13 cellular contexts compared by ENCODE assay signal in genomic region chr7:132499065-132499464, GRCh38.
A peak's percentile ranks its signal among the peaks of the same experiment; 100 is the strongest.
DNase-seq lines count a peak whose midpoint lies in the region; ATAC-seq and TF ChIP-seq lines count a peak whose summit lies in the region.
"Had no signal": no experiment of that assay in that cellular context is flagged by ENCODE, and none has a peak within 500 bp of the region (broad histone marks: within the 10 kb centered on the region; RNA-seq: fewer than 3 reads in every experiment).

No MANE protein-coding gene starts in this region.

- no peak overlapping the region for H3K9ac ChIP-seq in SK-N-SH

- H3K4me3 ChIP-seq in SK-N-SH (ENCODE audit: low read depth in 2 of 2, low read length in 1 of 2), result no peak overlapping the region
- no peak overlapping the region for H3K4me3 ChIP-seq in CD8-positive, alpha-beta T cell (ENCODE audit: low read depth, low read length)
- H3K4me3 ChIP-seq: A549, HAP-1 had no signal

- no peaks in the 10 kb centered on the region for H3K9me2 ChIP-seq in SK-N-SH

- intact Hi-C loops in CD8-positive, alpha-beta T cell (cut with DNase I, micrococcal nuclease), result no loop called here
- intact Hi-C loops in activated T-helper 2 cell treated with anti-CD3 and anti-CD28 coated beads, Interferon-gamma antibody, Interleukin-2, Interleukin-4, amounts not matched to agents 10 μg/mL and 5 μg/mL and 100 μg/mL, durations not matched to agents 14 hours and 24 hours and 36 hours (cut with micrococcal nuclease), result no loop called here

- H3K79me2 ChIP-seq in SK-N-SH (ENCODE audit: insufficient read depth), result no peaks in the 10 kb centered on the region

- H3K27ac Mint-ChIP-seq in CD8-positive, alpha-beta T cell, result no peak overlapping the region
- no peak overlapping the region for H3K27ac Mint-ChIP-seq in activated T-helper 2 cell treated with anti-CD3 and anti-CD28 coated beads, Interferon-gamma antibody, Interleukin-2, Interleukin-4, amounts not matched to agents 10 μg/mL and 5 μg/mL and 100 μg/mL, durations not matched to agents 14 hours and 24 hours and 36 hours
- H3K27ac Mint-ChIP-seq: CD4-positive, CD25-positive, alpha-beta regulatory T cell had no signal

- H3K36me3 ChIP-seq in SK-N-SH (replicated peaks in 1 of 2; ENCODE audit: control insufficient read depth in 1 of 2, insufficient read depth in 2 of 2, low read length in 1 of 2), result no peaks in the 10 kb centered on the region
- H3K36me3 ChIP-seq in CD8-positive, alpha-beta T cell (ENCODE audit: insufficient read depth, low read length), result no peaks in the 10 kb centered on the region
- H3K36me3 ChIP-seq: HAP-1 had no signal

- peaks cover 0 to 71% of the 10 kb centered on the region in 2 experiments; a peak in 2 of 4 replicates for H3K4me1 ChIP-seq in SK-N-SH (ENCODE audit: control insufficient read depth in 1 of 2, insufficient read depth in 2 of 2, low read depth in 1 of 2, low read length in 1 of 2)
- H3K4me1 ChIP-seq in CD8-positive, alpha-beta T cell (ENCODE audit: insufficient read depth, low read length), result no peaks in the 10 kb centered on the region
- H3K4me1 ChIP-seq: A549, Caco-2, HAP-1 had no signal

- no peak overlapping the region for H3K4me3 Mint-ChIP-seq in CD8-positive, alpha-beta T cell
- no peak overlapping the region for H3K4me3 Mint-ChIP-seq in activated T-helper 2 cell treated with anti-CD3 and anti-CD28 coated beads, Interferon-gamma antibody, Interleukin-2, Interleukin-4, amounts not matched to agents 10 μg/mL and 5 μg/mL and 100 μg/mL, durations not matched to agents 14 hours and 24 hours and 36 hours (ENCODE audit: low read depth)
- H3K4me3 Mint-ChIP-seq: CD4-positive, CD25-positive, alpha-beta regulatory T cell had no signal

- CTCF ChIA-PET in SK-N-SH (lab: Yijun Ruan, JAX), result interaction anchor here (0.8 to 3.2 kb wide), 9 partner anchors 11 to 181 kb away, joined by 3 to 14 read pairs (median 5); no protein-coding TSS in a partner anchor
- CTCF ChIA-PET in CD8-positive, alpha-beta T cell (lab: Charles Lee), result interaction anchor here (0.8 kb wide), 1 partner anchor 70 kb away, joined by 3 read pairs; no protein-coding TSS in a partner anchor

- no peak for TF ChIP-seq CTCF in SK-N-SH (IDR thresholded peaks at IDR 0.05)
- TF ChIP-seq CTCF in CD8-positive, alpha-beta T cell (IDR thresholded peaks at IDR 0.05), result no peak

- peak overlapping the region in 1 of 2 experiments; percentile 77; a peak in 2 of 4 replicates for H3K27ac ChIP-seq in SK-N-SH (ENCODE audit: low read depth in 2 of 2, low read length in 1 of 2)
- no peak overlapping the region for H3K27ac ChIP-seq in CD8-positive, alpha-beta T cell (ENCODE audit: low read depth, low read length)
- H3K27ac ChIP-seq: 22Rv1, A549 had no signal

- TF ChIP-seq EP300 in SK-N-SH (IDR thresholded peaks at IDR 0.05; ENCODE audit: borderline replicate concordance in 1 of 2, low read depth in 1 of 2, low read length in 1 of 2), result no peak; a peak in 2 of 4 replicates

- H3K36me3 Mint-ChIP-seq in CD8-positive, alpha-beta T cell, result no peaks in the 10 kb centered on the region
- H3K36me3 Mint-ChIP-seq in activated T-helper 2 cell treated with anti-CD3 and anti-CD28 coated beads, Interferon-gamma antibody, Interleukin-2, Interleukin-4, amounts not matched to agents 10 μg/mL and 5 μg/mL and 100 μg/mL, durations not matched to agents 14 hours and 24 hours and 36 hours (ENCODE audit: low read depth), result no peaks in the 10 kb centered on the region
- H3K36me3 Mint-ChIP-seq: CD4-positive, CD25-positive, alpha-beta regulatory T cell had no signal

- no peaks in the 10 kb centered on the region for H3F3A ChIP-seq in SK-N-SH (replicated peaks; ENCODE audit: insufficient read depth)

- 42% methylated on average over 2 of the region's 3 CpGs for whole genome bisulfite sequencing in SK-N-SH (ENCODE audit: low lambda C conversion rate)

- ATAC-seq in SK-N-SH treated with all-trans-retinoic acid at 6 μM for 48 hours, result no peak; the same call in 2 of the 3 replicates
- peak; percentile 54 for ATAC-seq in left lobe of liver
- no peak for ATAC-seq in CD8-positive, alpha-beta T cell
- no peak for ATAC-seq in HG03280 (IDR thresholded peaks at IDR 0.05; ENCODE audit: unreplicated experiment)
- ATAC-seq: A549 had no signal

- no peaks in the 10 kb centered on the region for H3K27me3 ChIP-seq in SK-N-SH (ENCODE audit: insufficient read depth)
- no peaks in the 10 kb centered on the region for H3K27me3 ChIP-seq in CD8-positive, alpha-beta T cell (ENCODE audit: insufficient read depth, low read length)

- DNase-seq in SK-N-SH (peak; percentile 67), left lobe of liver (ENCODE audit: low spot score) (no peak), pons (ENCODE audit: low spot score) (peak; percentile 20)
- DNase-seq in CD8-positive, alpha-beta T cell, result no peak
- DNase-seq in activated T-helper 2 cell treated with anti-CD3 and anti-CD28 coated beads, Interferon-gamma antibody, Interleukin-2, Interleukin-4, amounts not matched to agents 10 μg/mL and 5 μg/mL and 100 μg/mL, durations not matched to agents 14 hours and 24 hours and 36 hours (ENCODE audit: low spot score), result no peak
- DNase-seq: AML-193; Caco-2; CD4-positive, CD25-positive, alpha-beta regulatory T cell had no signal

- no peaks in the 10 kb centered on the region for H3K27me3 Mint-ChIP-seq in CD8-positive, alpha-beta T cell (ENCODE audit: low read depth)
- peaks cover 20% of the 10 kb centered on the region for H3K27me3 Mint-ChIP-seq in activated T-helper 2 cell treated with anti-CD3 and anti-CD28 coated beads, Interferon-gamma antibody, Interleukin-2, Interleukin-4, amounts not matched to agents 10 μg/mL and 5 μg/mL and 100 μg/mL, durations not matched to agents 14 hours and 24 hours and 36 hours (ENCODE audit: low read depth)
- H3K27me3 Mint-ChIP-seq: CD4-positive, CD25-positive, alpha-beta regulatory T cell had no signal

- H4K20me1 ChIP-seq in SK-N-SH (ENCODE audit: insufficient read depth), result no peaks in the 10 kb centered on the region; the same call in 1 of the 2 replicates

- no peaks in the 10 kb centered on the region for H3K9me3 Mint-ChIP-seq in CD8-positive, alpha-beta T cell
- H3K9me3 Mint-ChIP-seq in activated T-helper 2 cell treated with anti-CD3 and anti-CD28 coated beads, Interferon-gamma antibody, Interleukin-2, Interleukin-4, amounts not matched to agents 10 μg/mL and 5 μg/mL and 100 μg/mL, durations not matched to agents 14 hours and 24 hours and 36 hours, result no peaks in the 10 kb centered on the region

- H3K4me2 ChIP-seq in SK-N-SH, result no peak overlapping the region
- H3K4me2 ChIP-seq: A549 had no signal

- TF ChIP-seq RAD21 in SK-N-SH (IDR thresholded peaks at IDR 0.05; ENCODE audit: low read length), result no peak

- no peaks in the 10 kb centered on the region for H3K9me3 ChIP-seq in SK-N-SH
- no peaks in the 10 kb centered on the region for H3K9me3 ChIP-seq in CD8-positive, alpha-beta T cell (ENCODE audit: low read length)
- H3K9me3 ChIP-seq: A549, Caco-2, HAP-1 had no signal

- POLR2A ChIA-PET in SK-N-SH (lab: Yijun Ruan, JAX), result no interaction called here
- POLR2A ChIA-PET in CD8-positive, alpha-beta T cell (lab: Charles Lee), result no interaction called here

- no peaks in the 10 kb centered on the region for H3K4me1 Mint-ChIP-seq in CD8-positive, alpha-beta T cell (ENCODE audit: low read depth)
- H3K4me1 Mint-ChIP-seq in activated T-helper 2 cell treated with anti-CD3 and anti-CD28 coated beads, Interferon-gamma antibody, Interleukin-2, Interleukin-4, amounts not matched to agents 10 μg/mL and 5 μg/mL and 100 μg/mL, durations not matched to agents 14 hours and 24 hours and 36 hours (ENCODE audit: low read depth), result no peaks in the 10 kb centered on the region
- H3K4me1 Mint-ChIP-seq: CD4-positive, CD25-positive, alpha-beta regulatory T cell had no signal

- H2AFZ ChIP-seq in SK-N-SH (ENCODE audit: low read depth), result no peak overlapping the region

TF ChIP-seq in SK-N-SH, 30 proteins besides CTCF, POLR2A, EP300 and RAD21:
- TF ChIP-seq IRF3 (IDR thresholded peaks at IDR 0.05; ENCODE audit: low read depth, low read length) (no peak), MXI1 (IDR thresholded peaks at IDR 0.05; ENCODE audit: low read depth, low read length) (peak; percentile 69), RCOR1 (IDR thresholded peaks at IDR 0.05; ENCODE audit: low read length) (peak; percentile 8; the same call in 1 of the 2 replicates), SIN3A (IDR thresholded peaks at IDR 0.05; ENCODE audit: borderline replicate concordance, low read depth, low read length) (no peak)
TF ChIP-seq in SK-N-SH: peak in this region for 2.

TF ChIP-seq in SK-N-SH treated with all-trans-retinoic acid at 6 μM for 48 hours, 23 proteins besides CTCF, POLR2A, EP300 and RAD21:
- TF ChIP-seq CREB5 (CRISPR knock-in tag; IDR thresholded peaks at IDR 0.05; ENCODE audit: low read depth), result no peak

Comparison
In these comparisons a context has a peak if more than half of its experiments do, and no peak if none do; other contexts are left out.
1. DNase-seq: peak in SK-N-SH (single experiment) and pons (single experiment); none in left lobe of liver (single experiment), CD8-positive, alpha-beta T cell (0 of 7) and activated T-helper 2 cell treated with anti-CD3 and anti-CD28 coated beads, Interferon-gamma antibody, Interleukin-2, Interleukin-4, amounts not matched to agents 10 μg/mL and 5 μg/mL and 100 μg/mL, durations not matched to agents 14 hours and 24 hours and 36 hours (single experiment).